19 cellular contexts compared by ENCODE assay signal in genomic region chr7:130906575-130906974, GRCh38.
DNase-seq lines count a peak whose midpoint lies in the region; ATAC-seq and TF ChIP-seq lines count a peak whose summit lies in the region.
"Had no signal": no experiment of that assay in that cellular context is flagged by ENCODE, and none has a peak within 500 bp of the region (broad histone marks: within the 10 kb centered on the region; RNA-seq: fewer than 3 reads in every experiment).

No MANE protein-coding gene starts in this region.

- H3K4me3 ChIP-seq in heart right ventricle: no peak overlapping the region
- H3K4me3 ChIP-seq in RWPE2 (ENCODE audit: severe bottlenecking): no peak overlapping the region
- no peak overlapping the region for H3K4me3 ChIP-seq in effector memory CD4-positive, alpha-beta T cell (ENCODE audit: insufficient read depth, low read depth, low read length, poor library complexity, severe bottlenecking)
- H3K4me3 ChIP-seq: hepatocyte, prostate gland had no signal

- H3K27ac ChIP-seq in heart right ventricle (no peak overlapping the region), RWPE2 (ENCODE audit: poor library complexity, severe bottlenecking) (peak overlapping the region; percentile 100), epithelial cell of prostate (peak overlapping the region; percentile 100)
- no peak overlapping the region for H3K27ac ChIP-seq in effector memory CD4-positive, alpha-beta T cell (ENCODE audit: insufficient read depth, low read length, poor library complexity, severe bottlenecking)
- H3K27ac ChIP-seq: prostate gland had no signal

- intact Hi-C loops in left cardiac atrium (cut with DNase I) (no loop called here), heart right ventricle (cut with DNase I) (no loop called here)

- TF ChIP-seq CTCF in heart right ventricle (IDR thresholded peaks at IDR 0.05) (no peak), RWPE2 (IDR thresholded peaks at IDR 0.05; ENCODE audit: poor library complexity, severe bottlenecking) (no peak)

- H3K27ac Mint-ChIP-seq in stimulated activated naive CD8-positive, alpha-beta T cell treated with anti-CD3 and anti-CD28 coated beads, Interleukin-15, amount 100 ng/mL, for 72 hours: peak overlapping the region; percentile 59 to 61

- H3K9me3 ChIP-seq in heart right ventricle: no peaks in the 10 kb centered on the region
- H3K9me3 ChIP-seq in RWPE2 (ENCODE audit: severe bottlenecking): no peaks in the 10 kb centered on the region
- H3K9me3 ChIP-seq in effector memory CD4-positive, alpha-beta T cell (ENCODE audit: control insufficient read depth, low read length): no peaks in the 10 kb centered on the region
- H3K9me3 ChIP-seq: prostate gland had no signal

- DNase-seq in left cardiac atrium (peak; percentile 3), heart right ventricle (no peak), RWPE2 (ENCODE audit: low spot score) (no peak), epithelial cell of prostate (ENCODE audit: low read depth, low spot score) (no peak), HPDE6-E6E7 (ENCODE audit: extremely low spot score) (no peak)
- DNase-seq in stimulated activated naive CD8-positive, alpha-beta T cell treated with anti-CD3 and anti-CD28 coated beads, Interleukin-15, amount 100 ng/mL, for 72 hours: no peak
- no peak for DNase-seq in effector memory CD4-positive, alpha-beta T cell
- DNase-seq: activated naive CD4-positive, alpha-beta T cell; C1 segment of cervical spinal cord; central memory CD4-positive, alpha-beta T cell; erythroblast; NCI-H1092; NCI-H2171; stimulated activated CD4-positive, alpha-beta T cell treated with anti-CD3 and anti-CD28 coated beads, Interleukin-1b, Interleukin-23, amount 100 ng/mL, for 48 hours had no signal

- no peak overlapping the region for H3K4me3 Mint-ChIP-seq in stimulated activated naive CD8-positive, alpha-beta T cell treated with anti-CD3 and anti-CD28 coated beads, Interleukin-15, amount 100 ng/mL, for 72 hours

- peaks cover 85% of the 10 kb centered on the region for H3K4me1 Mint-ChIP-seq in stimulated activated naive CD8-positive, alpha-beta T cell treated with anti-CD3 and anti-CD28 coated beads, Interleukin-15, amount 100 ng/mL, for 72 hours

- ATAC-seq in left cardiac atrium (no peak), heart right ventricle (no peak), RWPE2 (ENCODE audit: low read depth) (no peak), GM18861 (IDR thresholded peaks at IDR 0.05; ENCODE audit: unreplicated experiment) (no peak)
- ATAC-seq in stimulated activated naive CD8-positive, alpha-beta T cell treated with anti-CD3 and anti-CD28 coated beads, Interleukin-15, amount 100 ng/mL, for 72 hours: no peak
- ATAC-seq: activated CD4-positive, CD25-positive, alpha-beta regulatory T cell treated with anti-CD3 and anti-CD28 coated beads, Interleukin-2, amount 50 U/mL, for 24 hours; left colon had no signal

- WGBS in heart right ventricle, 2 donors: 97 to 98% methylated on average over 1 of the region's 1 CpG

- H3K36me3 ChIP-seq in heart right ventricle: peaks cover 0 to 42% (median 0%) of the 10 kb centered on the region in 9 donors
- H3K36me3 ChIP-seq in RWPE2 (ENCODE audit: low read depth): peaks cover 92% of the 10 kb centered on the region
- peaks cover 5% of the 10 kb centered on the region for H3K36me3 ChIP-seq in effector memory CD4-positive, alpha-beta T cell (ENCODE audit: control insufficient read depth, insufficient read depth, low read length)
- H3K36me3 ChIP-seq: prostate gland had no signal

- H3K4me1 ChIP-seq in heart right ventricle: peaks cover 7 to 79% (median 54%) of the 10 kb centered on the region in 9 donors
- H3K4me1 ChIP-seq in RWPE2 (ENCODE audit: insufficient read depth, poor library complexity, severe bottlenecking): peaks cover 77% of the 10 kb centered on the region
- H3K4me1 ChIP-seq in effector memory CD4-positive, alpha-beta T cell (ENCODE audit: control insufficient read depth, insufficient read depth, low read length, poor library complexity, severe bottlenecking): peaks cover 37% of the 10 kb centered on the region
- H3K4me1 ChIP-seq: prostate gland had no signal

- no peaks in the 10 kb centered on the region for H3K9me3 Mint-ChIP-seq in stimulated activated naive CD8-positive, alpha-beta T cell treated with anti-CD3 and anti-CD28 coated beads, Interleukin-15, amount 100 ng/mL, for 72 hours

- H3K27me3 ChIP-seq in heart right ventricle (no peaks in the 10 kb centered on the region), RWPE2 (ENCODE audit: insufficient read depth, poor library complexity, severe bottlenecking) (no peaks in the 10 kb centered on the region)
- H3K27me3 ChIP-seq in effector memory CD4-positive, alpha-beta T cell (replicated peaks; ENCODE audit: control insufficient read depth, insufficient read depth, low read length, poor library complexity, severe bottlenecking): no peaks in the 10 kb centered on the region
- H3K27me3 ChIP-seq: hepatocyte had no signal

- H3K27me3 Mint-ChIP-seq in stimulated activated naive CD8-positive, alpha-beta T cell treated with anti-CD3 and anti-CD28 coated beads, Interleukin-15, amount 100 ng/mL, for 72 hours: no peaks in the 10 kb centered on the region

Comparison
In these comparisons a context has a peak if more than half of its experiments do, and no peak if none do; other contexts are left out.
1. H3K27ac ChIP-seq: peak in RWPE2 (single experiment) and epithelial cell of prostate (single experiment); none in heart right ventricle (0 of 10) and effector memory CD4-positive, alpha-beta T cell (single experiment).